In the genomic region with DNA sequence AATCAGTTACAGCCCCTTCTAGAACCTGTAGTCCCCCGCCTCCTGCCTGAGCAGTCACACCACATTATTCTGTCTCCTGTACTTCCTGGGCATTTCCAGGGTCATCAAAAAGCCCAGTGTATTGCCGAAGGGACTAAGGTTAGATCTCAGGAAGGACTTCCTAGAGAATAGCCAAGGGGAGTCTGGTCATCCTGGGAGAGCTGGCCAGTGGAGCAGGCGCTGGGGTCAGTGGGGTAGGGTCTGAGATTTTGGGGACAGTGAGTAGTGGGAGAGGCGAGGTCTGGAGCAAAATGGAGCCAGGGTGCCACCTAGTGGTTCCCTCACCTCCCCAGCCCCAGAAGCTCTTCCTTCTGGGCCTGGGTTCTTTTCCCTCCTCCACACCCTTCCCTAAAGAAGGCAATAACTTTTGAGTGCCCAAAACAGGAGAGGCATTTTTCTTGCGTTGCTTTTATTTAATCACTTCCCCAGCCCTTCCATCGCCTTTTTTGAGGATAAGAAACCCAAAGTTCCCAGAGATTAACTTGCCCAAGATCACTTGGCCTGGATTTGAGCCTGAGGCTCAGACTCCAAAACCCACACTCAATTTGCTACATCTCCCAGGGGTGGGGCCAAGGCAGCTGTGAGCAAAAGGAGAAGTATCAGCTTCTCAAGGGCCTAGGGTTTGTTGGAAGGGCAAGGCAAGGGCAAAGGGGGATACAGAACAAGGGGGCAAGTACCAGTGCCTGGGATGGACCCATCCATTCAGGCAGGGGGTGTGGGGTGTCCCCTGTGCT, we compare ENCODE assay signal across 8 cellular contexts. TPM values are rescaled to one million over a fixed set of nuclear protein-coding genes. Genes with fewer than 3 reads are reported as not detected.
DNase-seq lines count a peak whose midpoint lies in the region; ATAC-seq, FAIRE-seq and TF ChIP-seq lines count a peak whose summit lies in the region.

No MANE protein-coding gene starts in this region.

- ATAC-seq in HepG2 (peak; percentile 14; the same call in 1 of the 3 replicates), GM18519 (IDR thresholded peaks at IDR 0.05; ENCODE audit: low FRiP score, unreplicated experiment) (no peak), GM21723 (IDR thresholded peaks at IDR 0.05; ENCODE audit: unreplicated experiment) (no peak)

- intact Hi-C loops in MCF 10A (cut with micrococcal nuclease) = no loop called here
- intact Hi-C loops in HepG2 (cut with micrococcal nuclease; ENCODE audit: unreplicated experiment) = loop anchor here (1.0 kb wide), 1 partner anchor 38 kb away; no protein-coding TSS in a partner anchor

- POLR2A ChIA-PET in MCF 10A (lab: Yijun Ruan, JAX) (interaction anchor here (0.5 to 1.9 kb wide), 16 partner anchors 8 to 407 kb away, joined by 3 to 7 read pairs (median 3); no protein-coding TSS in a partner anchor), HepG2 (lab: Yijun Ruan, JAX) (interaction anchor here (1.0 to 3.0 kb wide), 12 partner anchors 7 to 120 kb away, joined by 3 to 22 read pairs (median 5); a partner anchor contains a TSS)

- peaks cover 12% of the 10 kb centered on the region for H3K4me1 Mint-ChIP-seq in MCF 10A (ENCODE audit: insufficient read depth, unreplicated experiment)

- no peaks in the 10 kb centered on the region for H4K20me1 ChIP-seq in HepG2 (ENCODE audit: insufficient read depth, low read length)

- H3K9ac ChIP-seq in HepG2 (ENCODE audit: insufficient read depth, low read depth, low read length) = peak overlapping the region; percentile 60

- H3K9me3 ChIP-seq in HepG2 (ENCODE audit: low read length) (no peaks in the 10 kb centered on the region), thymus (ENCODE audit: control insufficient read depth) (no peaks in the 10 kb centered on the region)

- no peak overlapping the region for H2AFZ ChIP-seq in HepG2 (ENCODE audit: low read length)

- in situ Hi-C loops in HepG2 (cut with HindIII; ENCODE audit: extremely low pct_ligation_motif_present, low pct_unique_long_range_greater_than_20kb) = no loop called here

- H3K4me3 Mint-ChIP-seq in MCF 10A (ENCODE audit: unreplicated experiment) = no peak overlapping the region

- peak overlapping the region; percentile 88 for H3K27ac ChIP-seq in HepG2 (ENCODE audit: extremely low read length, insufficient read depth, low read length)
- H3K27ac ChIP-seq in thymus (ENCODE audit: low read depth) = peak overlapping the region; percentile 22

- no peaks in the 10 kb centered on the region for H3K27me3 Mint-ChIP-seq in MCF 10A (ENCODE audit: insufficient read depth, unreplicated experiment)

- H3K27me3 ChIP-seq in HepG2 (ENCODE audit: control insufficient read depth in 1 of 2, insufficient read depth in 2 of 2, low read length in 2 of 2) = no peaks in the 10 kb centered on the region
- no peaks in the 10 kb centered on the region for H3K27me3 ChIP-seq in thymus (ENCODE audit: control insufficient read depth, insufficient read depth)

- TF ChIP-seq RAD21 in HepG2 (CRISPR knock-in tag; IDR thresholded peaks at IDR 0.05) = peak; percentile 76

- CTCF ChIA-PET in MCF 10A (lab: Yijun Ruan, JAX) = interaction anchor here (0.6 to 2.2 kb wide), 28 partner anchors 23 to 925 kb away, joined by 3 to 14 read pairs (median 5); a partner anchor contains a TSS
- CTCF ChIA-PET in HepG2 (lab: Yijun Ruan, JAX; ENCODE audit: low intra/inter-chr PET ratio, low total read pairs) = interaction anchor here (1.7 kb wide), 1 partner anchor 73 kb away, joined by 5 read pairs; no protein-coding TSS in a partner anchor

- no peak for FAIRE-seq in HTR-8/SVneo (lab: Jason Lieb, UNC)
- FAIRE-seq in HepG2 (lab: Jason Lieb, UNC) = peak; percentile 51

- peak; percentile 91 for TF ChIP-seq CTCF in MCF 10A (IDR thresholded peaks at IDR 0.05; ENCODE audit: unreplicated experiment)
- TF ChIP-seq CTCF in HepG2 (CRISPR knock-in tag; IDR thresholded peaks at IDR 0.05) = peak; percentile 85

- peak overlapping the region in 1 of 3 experiments; percentile 27; a peak in 2 of 6 replicates for H3K4me3 ChIP-seq in HepG2 (replicated peaks in 1 of 3; ENCODE audit: insufficient read depth in 1 of 3, low read depth in 2 of 3, low read length in 3 of 3)
- H3K4me3 ChIP-seq in thymus (ENCODE audit: low read length) = no peak overlapping the region

- no peak for TF ChIP-seq POLR2A in HepG2 (IDR thresholded peaks at IDR 0.05; ENCODE audit: insufficient read depth in 1 of 2, low read depth in 2 of 2, low read length in 2 of 2)

- no peak for TF ChIP-seq EP300 in HepG2 (IDR thresholded peaks at IDR 0.05; ENCODE audit: low read depth in 2 of 2, low read length in 2 of 2)
- TF ChIP-seq EP300 in HepG2 (CRISPR knock-in tag; IDR thresholded peaks at IDR 0.05; ENCODE audit: borderline replicate concordance) = no peak

- H3K4me2 ChIP-seq in HepG2 (ENCODE audit: low read depth, low read length) = peak overlapping the region; percentile 56

- no peaks in the 10 kb centered on the region for H3K9me3 Mint-ChIP-seq in MCF 10A (ENCODE audit: unreplicated experiment)

- H3K4me1 ChIP-seq in HepG2 (ENCODE audit: insufficient read depth, low read length) (peaks cover 71% of the 10 kb centered on the region), thymus (ENCODE audit: control insufficient read depth, insufficient read depth, low read length) (peaks cover 10% of the 10 kb centered on the region)

- peak; percentile 59 for DNase-seq in DMS53 (lab: John Stamatoyannopoulos, UW)
- DNase-seq in HTR-8/SVneo (ENCODE audit: insufficient read length, low spot score) = peak; percentile 33
- DNase-seq in SK-N-DZ (ENCODE audit: low spot score) = peak; percentile 51
- peak; percentile 66 for DNase-seq in MCF 10A (ENCODE audit: unreplicated experiment)
- no peak for DNase-seq in HepG2 (ENCODE audit: low spot score)

- no peak overlapping the region for H3K27ac Mint-ChIP-seq in MCF 10A (ENCODE audit: low read depth, unreplicated experiment)

- no peaks in the 10 kb centered on the region for H3K79me2 ChIP-seq in HepG2 (ENCODE audit: insufficient read depth, low read length)

- H3K36me3 ChIP-seq in HepG2 (replicated peaks in 1 of 2; ENCODE audit: control insufficient read depth in 1 of 2, insufficient read depth in 2 of 2, low read length in 2 of 2) (peaks cover 0 to 2% of the 10 kb centered on the region in 2 experiments; a peak in 2 of 5 replicates), thymus (ENCODE audit: control insufficient read depth, insufficient read depth) (peaks cover 43% of the 10 kb centered on the region)

- WGBS in HepG2 (ENCODE audit: low lambda C conversion rate) = 19% methylated on average over 5 of the region's 6 CpGs
- WGBS in thymus = 50% methylated on average over 6 of the region's 6 CpGs

- peaks cover 12% of the 10 kb centered on the region for H3K36me3 Mint-ChIP-seq in MCF 10A (ENCODE audit: insufficient read depth, unreplicated experiment)

- no TSS peak for BruUV-seq in MCF 10A (replicated peaks; lab: Mats Ljungman, UMichigan)
- BruUV-seq in HepG2 (replicated peaks; lab: Mats Ljungman, UMichigan) = no TSS peak

RNA-seq across cellular contexts. Expression of a gene that starts 7.3 kb away (rescaled TPM):
- polyA plus RNA-seq in SK-N-DZ (2014; cell fraction: cytosol; rRNA removed) = 6.5 and 8.0 TPM in 2 replicates
- polyA plus RNA-seq in SK-N-DZ (2014; cell fraction: nucleus; rRNA removed) = 3.1 and 4.4 TPM in 2 replicates
- total RNA-seq in MCF 10A (2022) (57.7 and 68.9 TPM in 2 replicates), HepG2 (2016; rRNA removed; fragmentation: Illumina TruSeq; extraction: Trizol) (3.9 and 7.5 TPM in 2 replicates)
- total RNA-seq in HepG2 (2016; cell fraction: cytosol; rRNA removed; fragmentation: Illumina TruSeq; extraction: Trizol; ENCODE audit: low read depth) = 2.0 TPM in 2 replicates
- total RNA-seq in HepG2 (2016; cell fraction: insoluble cytoplasmic fraction; rRNA removed; fragmentation: Illumina TruSeq; extraction: Trizol) = 4.1 and 6.4 TPM in 2 replicates
- 4.3 and 4.8 TPM in 2 replicates for total RNA-seq in HepG2 (2016; cell fraction: membrane; rRNA removed; fragmentation: Illumina TruSeq; extraction: Trizol)
- 3.2 and 3.7 TPM in 2 replicates for total RNA-seq in HepG2 (2016; cell fraction: nucleus; rRNA removed; fragmentation: Illumina TruSeq; extraction: Trizol)
- polyA plus RNA-seq in HepG2 (2011; rRNA removed) (12.6 and 17.4 TPM in 2 replicates), thymus (27.5 TPM)
- polyA plus RNA-seq in HepG2 (2011; cell fraction: cytosol; rRNA removed) = 19.0 and 20.6 TPM in 2 replicates
- polyA plus RNA-seq in HepG2 (2011; cell fraction: nucleus; rRNA removed) = 3.9 and 6.7 TPM in 2 replicates
- polyA plus RNA-seq in HepG2 (2012) = 15.0 and 16.3 TPM in 2 replicates
- polyA plus RNA-seq in HepG2 (2016; cell fraction: cytosol; fragmentation: Illumina TruSeq; extraction: Trizol; ENCODE audit: low read depth) = 8.8 and 9.3 TPM in 2 replicates
- polyA plus RNA-seq in HepG2 (2016; cell fraction: insoluble cytoplasmic fraction; fragmentation: Illumina TruSeq; extraction: Trizol; ENCODE audit: low read depth) = 20.0 and 21.9 TPM in 2 replicates
- polyA plus RNA-seq in HepG2 (2016; cell fraction: membrane; fragmentation: Illumina TruSeq; extraction: Trizol; ENCODE audit: low read depth) = 12.0 and 14.8 TPM in 2 replicates
- polyA plus RNA-seq in HepG2 (2016; cell fraction: nucleus; fragmentation: Illumina TruSeq; extraction: Trizol; ENCODE audit: insufficient read depth, low read depth) = 10.8 and 11.8 TPM in 2 replicates
- polyA minus RNA-seq in HepG2 (2011; rRNA and poly(A)+ RNA removed; ENCODE audit: low replicate concordance) = 8.2 and 17.7 TPM in 2 replicates
- polyA minus RNA-seq in HepG2 (2011; cell fraction: cytosol; rRNA and poly(A)+ RNA removed) = 4.5 and 7.3 TPM in 2 replicates
- polyA minus RNA-seq in HepG2 (2011; cell fraction: nucleus; rRNA and poly(A)+ RNA removed) = 2.1 and 4.5 TPM in 2 replicates

RNA-seq across cellular contexts. Expression of a gene that starts 12.1 kb away (rescaled TPM):
- polyA plus RNA-seq in SK-N-DZ (2014; cell fraction: cytosol; rRNA removed) = 15.1 and 33.8 TPM in 2 replicates
- 32.1 and 33.5 TPM in 2 replicates for polyA plus RNA-seq in SK-N-DZ (2014; cell fraction: nucleus; rRNA removed)
- total RNA-seq in MCF 10A (2022) (11.3 TPM in 2 replicates), HepG2 (2016; rRNA removed; fragmentation: Illumina TruSeq; extraction: Trizol) (7.3 and 16.3 TPM in 2 replicates)
- 2.0 and 2.1 TPM in 2 replicates for total RNA-seq in HepG2 (2016; cell fraction: cytosol; rRNA removed; fragmentation: Illumina TruSeq; extraction: Trizol; ENCODE audit: low read depth)
- total RNA-seq in HepG2 (2016; cell fraction: insoluble cytoplasmic fraction; rRNA removed; fragmentation: Illumina TruSeq; extraction: Trizol) = 5.9 and 16.8 TPM in 2 replicates
- total RNA-seq in HepG2 (2016; cell fraction: membrane; rRNA removed; fragmentation: Illumina TruSeq; extraction: Trizol) = 2.1 and 2.2 TPM in 2 replicates
- 16.4 and 17.3 TPM in 2 replicates for total RNA-seq in HepG2 (2016; cell fraction: nucleus; rRNA removed; fragmentation: Illumina TruSeq; extraction: Trizol)
- polyA plus RNA-seq in HepG2 (2011; rRNA removed) (31.9 and 40.0 TPM in 2 replicates), thymus (104 TPM)
- polyA plus RNA-seq in HepG2 (2011; cell fraction: cytosol; rRNA removed) = 30.4 and 31.5 TPM in 2 replicates
- 31.2 and 36.7 TPM in 2 replicates for polyA plus RNA-seq in HepG2 (2011; cell fraction: nucleus; rRNA removed)
- 17.1 and 23.1 TPM in 2 replicates for polyA plus RNA-seq in HepG2 (2012)
- 0.68 and 0.86 TPM in 2 replicates for polyA plus RNA-seq in HepG2 (2016; cell fraction: cytosol; fragmentation: Illumina TruSeq; extraction: Trizol; ENCODE audit: low read depth)
- 5.1 and 5.5 TPM in 2 replicates for polyA plus RNA-seq in HepG2 (2016; cell fraction: insoluble cytoplasmic fraction; fragmentation: Illumina TruSeq; extraction: Trizol; ENCODE audit: low read depth)
- 1.1 and 1.3 TPM in 2 replicates for polyA plus RNA-seq in HepG2 (2016; cell fraction: membrane; fragmentation: Illumina TruSeq; extraction: Trizol; ENCODE audit: low read depth)
- polyA plus RNA-seq in HepG2 (2016; cell fraction: nucleus; fragmentation: Illumina TruSeq; extraction: Trizol; ENCODE audit: insufficient read depth, low read depth) = 22.7 and 24.2 TPM in 2 replicates
- polyA minus RNA-seq in HepG2 (2011; rRNA and poly(A)+ RNA removed; ENCODE audit: low replicate concordance) = 25.2 and 29.8 TPM in 2 replicates
- polyA minus RNA-seq in HepG2 (2011; cell fraction: cytosol; rRNA and poly(A)+ RNA removed) = 12.7 and 15.3 TPM in 2 replicates
- 12.6 and 15.4 TPM in 2 replicates for polyA minus RNA-seq in HepG2 (2011; cell fraction: nucleus; rRNA and poly(A)+ RNA removed)

RNA-seq across cellular contexts. Expression of a gene that starts 17.7 kb away (rescaled TPM):
- polyA plus RNA-seq in SK-N-DZ (2014; cell fraction: cytosol; rRNA removed) = 51.1 and 56.2 TPM in 2 replicates
- polyA plus RNA-seq in SK-N-DZ (2014; cell fraction: nucleus; rRNA removed) = 31.1 and 41.1 TPM in 2 replicates
- total RNA-seq in MCF 10A (2022) (32.1 and 35.9 TPM in 2 replicates), HepG2 (2016; rRNA removed; fragmentation: Illumina TruSeq; extraction: Trizol) (20.3 and 21.3 TPM in 2 replicates)
- total RNA-seq in HepG2 (2016; cell fraction: cytosol; rRNA removed; fragmentation: Illumina TruSeq; extraction: Trizol; ENCODE audit: low read depth) = 3.2 and 3.5 TPM in 2 replicates
- total RNA-seq in HepG2 (2016; cell fraction: insoluble cytoplasmic fraction; rRNA removed; fragmentation: Illumina TruSeq; extraction: Trizol) = 19.3 and 19.4 TPM in 2 replicates
- 14.9 and 16.1 TPM in 2 replicates for total RNA-seq in HepG2 (2016; cell fraction: membrane; rRNA removed; fragmentation: Illumina TruSeq; extraction: Trizol)
- 10.9 and 15.3 TPM in 2 replicates for total RNA-seq in HepG2 (2016; cell fraction: nucleus; rRNA removed; fragmentation: Illumina TruSeq; extraction: Trizol)
- polyA plus RNA-seq in HepG2 (2011; rRNA removed) (21.8 and 24.3 TPM in 2 replicates), thymus (24.5 TPM)
- 16.5 and 18.4 TPM in 2 replicates for polyA plus RNA-seq in HepG2 (2011; cell fraction: cytosol; rRNA removed)
- 31.3 and 35.1 TPM in 2 replicates for polyA plus RNA-seq in HepG2 (2011; cell fraction: nucleus; rRNA removed)
- 16.9 and 18.8 TPM in 2 replicates for polyA plus RNA-seq in HepG2 (2012)
- polyA plus RNA-seq in HepG2 (2016; cell fraction: cytosol; fragmentation: Illumina TruSeq; extraction: Trizol; ENCODE audit: low read depth) = 3.3 TPM in 2 replicates
- 23.0 and 27.3 TPM in 2 replicates for polyA plus RNA-seq in HepG2 (2016; cell fraction: insoluble cytoplasmic fraction; fragmentation: Illumina TruSeq; extraction: Trizol; ENCODE audit: low read depth)
- 11.9 and 12.7 TPM in 2 replicates for polyA plus RNA-seq in HepG2 (2016; cell fraction: membrane; fragmentation: Illumina TruSeq; extraction: Trizol; ENCODE audit: low read depth)
- polyA plus RNA-seq in HepG2 (2016; cell fraction: nucleus; fragmentation: Illumina TruSeq; extraction: Trizol; ENCODE audit: insufficient read depth, low read depth) = 25.6 and 27.8 TPM in 2 replicates
- polyA minus RNA-seq in HepG2 (2011; rRNA and poly(A)+ RNA removed; ENCODE audit: low replicate concordance) = 20.6 and 39.8 TPM in 2 replicates
- 12.1 and 13.1 TPM in 2 replicates for polyA minus RNA-seq in HepG2 (2011; cell fraction: cytosol; rRNA and poly(A)+ RNA removed)
- 11.5 and 15.9 TPM in 2 replicates for polyA minus RNA-seq in HepG2 (2011; cell fraction: nucleus; rRNA and poly(A)+ RNA removed)

RNA-seq across cellular contexts. Expression of a gene that starts 26.7 kb away (rescaled TPM):
- 65.4 and 75.4 TPM in 2 replicates for polyA plus RNA-seq in SK-N-DZ (2014; cell fraction: cytosol; rRNA removed)
- polyA plus RNA-seq in SK-N-DZ (2014; cell fraction: nucleus; rRNA removed) = 98.6 and 121 TPM in 2 replicates
- 667 and 885 TPM in 2 replicates for total RNA-seq in MCF 10A (2022)
- 52.0 and 55.0 TPM in 2 replicates for total RNA-seq in HepG2 (2016; rRNA removed; fragmentation: Illumina TruSeq; extraction: Trizol)
- total RNA-seq in HepG2 (2016; cell fraction: cytosol; rRNA removed; fragmentation: Illumina TruSeq; extraction: Trizol; ENCODE audit: low read depth) = 10.4 and 11.4 TPM in 2 replicates
- 43.4 and 62.0 TPM in 2 replicates for total RNA-seq in HepG2 (2016; cell fraction: insoluble cytoplasmic fraction; rRNA removed; fragmentation: Illumina TruSeq; extraction: Trizol)
- total RNA-seq in HepG2 (2016; cell fraction: membrane; rRNA removed; fragmentation: Illumina TruSeq; extraction: Trizol) = 32.4 and 34.5 TPM in 2 replicates
- total RNA-seq in HepG2 (2016; cell fraction: nucleus; rRNA removed; fragmentation: Illumina TruSeq; extraction: Trizol) = 38.5 and 42.7 TPM in 2 replicates
- polyA plus RNA-seq in HepG2 (2011; rRNA removed) = 137 and 146 TPM in 2 replicates
- polyA plus RNA-seq in HepG2 (2011; cell fraction: cytosol; rRNA removed) = 58.2 and 72.4 TPM in 2 replicates
- 261 and 328 TPM in 2 replicates for polyA plus RNA-seq in HepG2 (2011; cell fraction: nucleus; rRNA removed)
- polyA plus RNA-seq in HepG2 (2012) = 46.9 and 60.8 TPM in 2 replicates
- polyA plus RNA-seq in HepG2 (2016; cell fraction: cytosol; fragmentation: Illumina TruSeq; extraction: Trizol; ENCODE audit: low read depth) = 13.4 and 13.5 TPM in 2 replicates
- polyA plus RNA-seq in HepG2 (2016; cell fraction: insoluble cytoplasmic fraction; fragmentation: Illumina TruSeq; extraction: Trizol; ENCODE audit: low read depth) = 59.8 and 73.1 TPM in 2 replicates
- polyA plus RNA-seq in HepG2 (2016; cell fraction: membrane; fragmentation: Illumina TruSeq; extraction: Trizol; ENCODE audit: low read depth) = 34.6 and 37.7 TPM in 2 replicates
- 141 and 171 TPM in 2 replicates for polyA plus RNA-seq in HepG2 (2016; cell fraction: nucleus; fragmentation: Illumina TruSeq; extraction: Trizol; ENCODE audit: insufficient read depth, low read depth)
- polyA minus RNA-seq in HepG2 (2011; rRNA and poly(A)+ RNA removed; ENCODE audit: low replicate concordance) = 119 and 193 TPM in 2 replicates
- polyA minus RNA-seq in HepG2 (2011; cell fraction: cytosol; rRNA and poly(A)+ RNA removed) = 49.8 and 52.4 TPM in 2 replicates
- 37.5 and 41.5 TPM in 2 replicates for polyA minus RNA-seq in HepG2 (2011; cell fraction: nucleus; rRNA and poly(A)+ RNA removed)
- polyA plus RNA-seq in thymus = 66.7 TPM

RNA-seq across cellular contexts. Expression of a gene that starts 30.6 kb away (rescaled TPM):
- 523 and 644 TPM in 2 replicates for polyA plus RNA-seq in SK-N-DZ (2014; cell fraction: cytosol; rRNA removed)
- polyA plus RNA-seq in SK-N-DZ (2014; cell fraction: nucleus; rRNA removed) = 311 and 412 TPM in 2 replicates
- 285 and 289 TPM in 2 replicates for total RNA-seq in MCF 10A (2022)
- 217 and 268 TPM in 2 replicates for total RNA-seq in HepG2 (2016; rRNA removed; fragmentation: Illumina TruSeq; extraction: Trizol)
- total RNA-seq in HepG2 (2016; cell fraction: cytosol; rRNA removed; fragmentation: Illumina TruSeq; extraction: Trizol; ENCODE audit: low read depth) = 95.8 and 111 TPM in 2 replicates
- 219 and 283 TPM in 2 replicates for total RNA-seq in HepG2 (2016; cell fraction: insoluble cytoplasmic fraction; rRNA removed; fragmentation: Illumina TruSeq; extraction: Trizol)
- 160 and 171 TPM in 2 replicates for total RNA-seq in HepG2 (2016; cell fraction: membrane; rRNA removed; fragmentation: Illumina TruSeq; extraction: Trizol)
- 75.7 and 82.8 TPM in 2 replicates for total RNA-seq in HepG2 (2016; cell fraction: nucleus; rRNA removed; fragmentation: Illumina TruSeq; extraction: Trizol)
- 122 and 222 TPM in 2 replicates for polyA plus RNA-seq in HepG2 (2011; rRNA removed)
- polyA plus RNA-seq in HepG2 (2011; cell fraction: cytosol; rRNA removed) = 141 and 184 TPM in 2 replicates
- polyA plus RNA-seq in HepG2 (2011; cell fraction: nucleus; rRNA removed) = 54.7 and 67.5 TPM in 2 replicates
- 103 and 128 TPM in 2 replicates for polyA plus RNA-seq in HepG2 (2012)
- polyA plus RNA-seq in HepG2 (2016; cell fraction: cytosol; fragmentation: Illumina TruSeq; extraction: Trizol; ENCODE audit: low read depth) = 98.3 and 114 TPM in 2 replicates
- 306 and 328 TPM in 2 replicates for polyA plus RNA-seq in HepG2 (2016; cell fraction: insoluble cytoplasmic fraction; fragmentation: Illumina TruSeq; extraction: Trizol; ENCODE audit: low read depth)
- polyA plus RNA-seq in HepG2 (2016; cell fraction: membrane; fragmentation: Illumina TruSeq; extraction: Trizol; ENCODE audit: low read depth) = 149 and 155 TPM in 2 replicates
- 139 and 158 TPM in 2 replicates for polyA plus RNA-seq in HepG2 (2016; cell fraction: nucleus; fragmentation: Illumina TruSeq; extraction: Trizol; ENCODE audit: insufficient read depth, low read depth)
- polyA minus RNA-seq in HepG2 (2011; rRNA and poly(A)+ RNA removed; ENCODE audit: low replicate concordance) = 89.2 and 369 TPM in 2 replicates
- polyA minus RNA-seq in HepG2 (2011; cell fraction: cytosol; rRNA and poly(A)+ RNA removed) = 31.4 and 39.6 TPM in 2 replicates
- polyA minus RNA-seq in HepG2 (2011; cell fraction: nucleus; rRNA and poly(A)+ RNA removed) = 20.0 and 31.2 TPM in 2 replicates
- polyA plus RNA-seq in thymus = 32.8 TPM
